ENCODE assay signal across 34 cellular contexts in genomic region chr3:187259171-187259570, GRCh38. TPM values are rescaled to one million over a fixed set of nuclear protein-coding genes. Genes with fewer than 3 reads are reported as not detected.
"Had no signal": no experiment of that assay in that cellular context is flagged by ENCODE, and none has a peak within 500 bp of the region (broad histone marks: within the 10 kb centered on the region; RNA-seq: fewer than 3 reads in every experiment).

No MANE protein-coding gene starts in this region.

- ATAC-seq: activated naive CD8-positive, alpha-beta T cell treated with anti-CD3 and anti-CD28 coated beads, Interleukin-2, amount 50 U/mL, for 24 hours; effector memory CD8-positive, alpha-beta T cell; esophagus mucosa; mucosa of descending colon; natural killer cell treated with Interleukin-12 subunit alpha and Interleukin-12 subunit beta and Interleukin-15 and Interleukin-18, amount 100 ng/mL, for 72 hours; right cardiac atrium; T-helper 17 cell had no signal

- DNase-seq: activated CD4-positive, alpha-beta memory T cell treated with anti-CD3 and anti-CD28 coated beads for 36 hours; activated CD4-positive, alpha-beta T cell treated with anti-CD3 and anti-CD28 coated beads, Interleukin-2, amount 10 ng/mL, durations not matched to agents 24 days and 14 days; activated CD4-positive, CD25-positive, alpha-beta regulatory T cell treated with anti-CD3 and anti-CD28 coated beads, Interleukin-2, amount 50 U/mL, for 72 hours; activated CD8-positive, alpha-beta memory T cell treated with anti-CD3 and anti-CD28 coated beads, Interleukin-2, amount 50 U/mL, for 4 hours; activated gamma-delta T cell treated with Interleukin-2 at 50 U/mL for 16 hours; activated naive CD4-positive, alpha-beta T cell treated with anti-CD3 and anti-CD28 coated beads, Interleukin-2, amount 50 U/mL, for 16 hours; activated naive CD8-positive, alpha-beta T cell treated with anti-CD3 and anti-CD28 coated beads, Interleukin-2, amount 50 U/mL, for 24 hours; activated T-cell treated with anti-CD3 and anti-CD28 coated beads, Interleukin-2, amount 50 U/mL, for 24 hours; amygdala; cerebellar nuclear complex; effector memory CD8-positive, alpha-beta T cell; foreskin melanocyte; glutamatergic neuron; islet precursor cell; left ventricle myocardium inferior; mesendoderm; mucosa of descending colon; posterior cingulate gyrus; right cardiac atrium; spleen; stimulated activated naive CD4-positive, alpha-beta T cell treated with Interleukin-2 at 50 U/mL for 16 hours; T-helper 17 cell; T1000; testis; transverse colon; WERI-Rb-1 had no signal

- H3K9me3 ChIP-seq: left ventricle myocardium inferior, mucosa of descending colon, testis, transverse colon had no signal

- H3K27ac Mint-ChIP-seq: activated CD4-positive, alpha-beta memory T cell treated with anti-CD3 and anti-CD28 coated beads for 36 hours; activated CD4-positive, alpha-beta T cell treated with anti-CD3 and anti-CD28 coated beads, Interleukin-2, amount 10 ng/mL, durations not matched to agents 24 days and 14 days; activated naive CD8-positive, alpha-beta T cell treated with anti-CD3 and anti-CD28 coated beads, Interleukin-2, amount 50 U/mL, for 24 hours; activated T-cell treated with anti-CD3 and anti-CD28 coated beads, Interleukin-2, amount 50 U/mL, for 24 hours; effector memory CD8-positive, alpha-beta T cell; natural killer cell treated with Interleukin-12 subunit alpha and Interleukin-12 subunit beta and Interleukin-15 and Interleukin-18, amount 100 ng/mL, for 72 hours; T-helper 17 cell had no signal

- H3K27ac ChIP-seq: coronary artery, left ventricle myocardium inferior, spleen, testis, transverse colon, WERI-Rb-1 had no signal

- H3K4me1 Mint-ChIP-seq: activated CD4-positive, alpha-beta T cell treated with anti-CD3 and anti-CD28 coated beads, Interleukin-2, amount 10 ng/mL, durations not matched to agents 24 days and 14 days; activated naive CD8-positive, alpha-beta T cell treated with anti-CD3 and anti-CD28 coated beads, Interleukin-2, amount 50 U/mL, for 24 hours had no signal

- H3K36me3 Mint-ChIP-seq: activated CD4-positive, alpha-beta memory T cell treated with anti-CD3 and anti-CD28 coated beads for 36 hours; natural killer cell treated with Interleukin-12 subunit alpha and Interleukin-12 subunit beta and Interleukin-15 and Interleukin-18, amount 100 ng/mL, for 72 hours had no signal

- H3K4me3 ChIP-seq: coronary artery, left ventricle myocardium inferior, lung, mucosa of descending colon, spleen, testis, transverse colon had no signal

- H3K9me3 Mint-ChIP-seq: activated CD4-positive, alpha-beta memory T cell treated with anti-CD3 and anti-CD28 coated beads for 36 hours; activated CD4-positive, alpha-beta T cell treated with anti-CD3 and anti-CD28 coated beads, Interleukin-2, amount 10 ng/mL, durations not matched to agents 24 days and 14 days; activated T-cell treated with anti-CD3 and anti-CD28 coated beads, Interleukin-2, amount 50 U/mL, for 24 hours; effector memory CD8-positive, alpha-beta T cell; natural killer cell treated with Interleukin-12 subunit alpha and Interleukin-12 subunit beta and Interleukin-15 and Interleukin-18, amount 100 ng/mL, for 72 hours had no signal

- FAIRE-seq: bronchial epithelial cell, endothelial cell of umbilical vein had no signal

- H3K27me3 ChIP-seq: testis, transverse colon had no signal

- H3K36me3 ChIP-seq: spleen, transverse colon, WERI-Rb-1 had no signal

- H3K4me3 Mint-ChIP-seq: activated CD4-positive, alpha-beta memory T cell treated with anti-CD3 and anti-CD28 coated beads for 36 hours; activated CD4-positive, alpha-beta T cell treated with anti-CD3 and anti-CD28 coated beads, Interleukin-2, amount 10 ng/mL, durations not matched to agents 24 days and 14 days; activated naive CD8-positive, alpha-beta T cell treated with anti-CD3 and anti-CD28 coated beads, Interleukin-2, amount 50 U/mL, for 24 hours; activated T-cell treated with anti-CD3 and anti-CD28 coated beads, Interleukin-2, amount 50 U/mL, for 24 hours; effector memory CD8-positive, alpha-beta T cell; natural killer cell treated with Interleukin-12 subunit alpha and Interleukin-12 subunit beta and Interleukin-15 and Interleukin-18, amount 100 ng/mL, for 72 hours; T-helper 17 cell had no signal

RNA-seq across cellular contexts. Expression of gene MASP1, which starts 32.4 kb away (rescaled TPM):
- total RNA-seq: activated CD4-positive, alpha-beta memory T cell treated with anti-CD3 and anti-CD28 coated beads for 36 hours; activated CD4-positive, alpha-beta T cell treated with anti-CD3 and anti-CD28 coated beads, Interleukin-2, amount 10 ng/mL, durations not matched to agents 24 days and 14 days; activated CD8-positive, alpha-beta memory T cell treated with anti-CD3 and anti-CD28 coated beads for 36 hours; myocyte; natural killer cell treated with Interleukin-12 subunit alpha and Interleukin-12 subunit beta and Interleukin-15 and Interleukin-18, amount 100 ng/mL, for 72 hours had no signal
